21 cellular contexts compared by ENCODE assay signal in the genomic region with DNA sequence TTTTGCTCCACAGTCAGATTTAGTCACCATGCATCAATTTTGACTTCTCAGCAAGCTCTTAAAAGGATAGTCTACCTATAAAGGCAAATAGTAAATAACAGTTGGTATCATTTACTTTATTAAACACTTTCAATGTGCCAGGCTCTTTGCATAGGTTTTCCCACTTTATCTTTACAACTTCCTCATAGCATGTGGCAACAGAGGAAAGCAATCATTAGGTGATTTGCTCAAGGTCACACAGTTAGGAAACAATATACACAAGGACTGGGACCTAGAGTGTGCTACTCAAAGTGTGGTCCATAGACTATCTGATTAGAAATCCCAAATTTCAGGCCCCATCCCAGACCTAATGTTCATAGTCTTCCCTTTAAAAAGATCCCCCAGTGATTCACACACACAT.
"Had no signal": no experiment of that assay in that cellular context is flagged by ENCODE, and none has a peak within 500 bp of the region (broad histone marks: within the 10 kb centered on the region; RNA-seq: fewer than 3 reads in every experiment).

No MANE protein-coding gene starts in this region.

- H3K4me3 ChIP-seq: breast epithelium, MG63 had no signal

- H3K27ac ChIP-seq: breast epithelium, KMS-11 had no signal

- H3K36me3 ChIP-seq: breast epithelium, MG63 had no signal

- DNase-seq: activated B cell treated with CpG ODN at 0.5 μM for 24 hours; activated CD4-positive, alpha-beta T cell treated with anti-CD3 and anti-CD28 coated beads for 1 hour; activated CD4-positive, alpha-beta T cell treated with anti-CD3 and anti-CD28 coated beads, Interleukin-2, amount 10 ng/mL, durations not matched to agents 24 days and 14 days; activated CD4-positive, alpha-beta T cell treated with anti-CD3 and anti-CD28 coated beads, Interleukin-2, amount 50 U/mL, for 48 hours; activated CD8-positive, alpha-beta memory T cell treated with anti-CD3 and anti-CD28 coated beads, Interleukin-2, amount 10 ng/mL, durations not matched to agents 7 days and 5 days; activated effector memory CD4-positive, alpha-beta T cell treated with Interleukin-2 at 50 U/mL for 16 hours; activated naive CD4-positive, alpha-beta T cell; activated T-cell treated with anti-CD3 and anti-CD28 coated beads, Interleukin-2, amount 50 U/mL, for 24 hours; aorta; central memory CD4-positive, alpha-beta T cell; MG63; NCI-H1105 treated with DMSO at 0.1 percent for 48 hours; NCI-H1436 treated with DMSO at 0.1 percent for 48 hours; NCI-H187; NCI-H2081; NCI-H446; NCI-H524; SIG-M5; T-cell had no signal

- H3K9ac ChIP-seq: KMS-11 had no signal

- H3K4me2 ChIP-seq: KMS-11 had no signal

- ATAC-seq: activated CD8-positive, alpha-beta memory T cell treated with anti-CD3 and anti-CD28 coated beads, Interleukin-2, amount 10 ng/mL, durations not matched to agents 7 days and 5 days; T-cell had no signal

- H3K27me3 ChIP-seq: breast epithelium, MG63 had no signal

- H3K4me1 ChIP-seq: breast epithelium had no signal

- H3K9me3 ChIP-seq: breast epithelium, MG63 had no signal
